ENCODE assay signal across 8 cellular contexts in the genomic region with DNA sequence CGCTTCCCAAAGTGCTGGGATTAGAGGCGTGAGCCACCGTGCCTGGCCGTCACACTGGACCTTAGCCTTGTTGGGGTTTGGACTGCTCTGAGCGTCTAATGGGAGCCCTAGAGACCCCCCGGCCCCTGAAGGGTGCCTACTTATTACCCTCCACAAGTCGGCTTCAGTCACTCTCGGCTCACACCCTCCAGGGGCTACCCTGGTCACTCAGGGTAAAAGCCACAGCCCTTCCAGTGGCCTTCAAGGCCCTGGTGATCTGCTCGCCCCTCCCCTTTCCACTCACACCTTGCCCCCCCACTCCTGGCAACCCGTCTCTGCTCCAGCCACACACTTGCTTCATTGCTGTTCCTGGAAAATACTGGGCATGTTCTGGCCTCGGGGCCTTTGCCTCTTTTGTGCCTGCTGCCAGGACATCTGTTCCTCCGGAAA. TPM values are rescaled to one million over a fixed set of nuclear protein-coding genes. Genes with fewer than 3 reads are reported as not detected.
DNase-seq lines count a peak whose midpoint lies in the region; ATAC-seq and TF ChIP-seq lines count a peak whose summit lies in the region.

No MANE protein-coding gene starts in this region.

- TF ChIP-seq CTCF in DND-41 (IDR thresholded peaks at IDR 0.05; ENCODE audit: borderline replicate concordance, extremely low read depth, low read length, poor library complexity, severe bottlenecking) (no peak), coronary artery (IDR thresholded peaks at IDR 0.05) (no peak)

- DNase-seq in DND-41: no peak
- peak; percentile 12 for DNase-seq in NCI-H2029 treated with DMSO at 0.1 percent for 48 hours (lab: John Stamatoyannopoulos, UW)
- DNase-seq in coronary artery (ENCODE audit: low spot score): no peak
- DNase-seq in naive thymus-derived CD4-positive, alpha-beta T cell: peak in 1 of 9 donors; percentile 44
- DNase-seq in inferior parietal cortex (ENCODE audit: extremely low spot score): no peak
- DNase-seq in stimulated activated CD4-positive, alpha-beta T cell treated with anti-CD3 and anti-CD28 coated beads, Interleukin-2, amount 100 ng/mL, for 24 hours: no peak
- no peak for DNase-seq in effector CD8-positive, alpha-beta T cell (lab: John Stamatoyannopoulos, UW)

- intact Hi-C loops in naive thymus-derived CD4-positive, alpha-beta T cell (cut with micrococcal nuclease): loop anchor here (2.0 to 5.0 kb wide), 3 partner anchors 14 to 321 kb away; a partner anchor contains a TSS

- H3K27ac ChIP-seq in DND-41 (ENCODE audit: low read length): peak overlapping the region; percentile 71
- peak overlapping the region; percentile 10 to 15 for H3K27ac ChIP-seq in coronary artery
- H3K27ac ChIP-seq in naive thymus-derived CD4-positive, alpha-beta T cell (ENCODE audit: low read depth, low read length): peak overlapping the region; percentile 98

- no peaks in the 10 kb centered on the region for H3K9me3 ChIP-seq in DND-41 (ENCODE audit: insufficient read depth, low read length, severe bottlenecking)
- no peaks in the 10 kb centered on the region for H3K9me3 ChIP-seq in naive thymus-derived CD4-positive, alpha-beta T cell (ENCODE audit: control insufficient read depth in 2 of 3, low read length in 3 of 3)

- H3K36me3 ChIP-seq in DND-41 (ENCODE audit: insufficient read depth, low read length): no peaks in the 10 kb centered on the region
- no peaks in the 10 kb centered on the region for H3K36me3 ChIP-seq in naive thymus-derived CD4-positive, alpha-beta T cell (ENCODE audit: control insufficient read depth in 2 of 3, insufficient read depth in 3 of 3, low read length in 3 of 3)

- H3K79me2 ChIP-seq in DND-41 (ENCODE audit: insufficient read depth, low read length): no peaks in the 10 kb centered on the region

- H3K36me3 Mint-ChIP-seq in naive thymus-derived CD4-positive, alpha-beta T cell: no peaks in the 10 kb centered on the region

- peak overlapping the region; percentile 73 for H2AFZ ChIP-seq in DND-41 (ENCODE audit: low read depth, low read length)

- peak overlapping the region in 1 of 2 experiments; percentile 67; a peak in 3 of 4 replicates for H3K4me3 ChIP-seq in DND-41 (ENCODE audit: low read depth in 1 of 2, low read length in 2 of 2)
- H3K4me3 ChIP-seq in coronary artery: peak overlapping the region; percentile 67
- peak overlapping the region; percentile 51 for H3K4me3 ChIP-seq in naive thymus-derived CD4-positive, alpha-beta T cell (ENCODE audit: low read length)

- CTCF ChIA-PET in naive thymus-derived CD4-positive, alpha-beta T cell (lab: Charles Lee): interaction anchor here (0.6 to 7.6 kb wide), 6 partner anchors 13 to 114 kb away, joined by 3 to 150 read pairs (median 5); a partner anchor contains a TSS

- peaks cover 20% of the 10 kb centered on the region for H3K4me1 ChIP-seq in DND-41 (ENCODE audit: insufficient read depth, low read length)
- H3K4me1 ChIP-seq in naive thymus-derived CD4-positive, alpha-beta T cell (ENCODE audit: control insufficient read depth in 2 of 2, insufficient read depth in 2 of 2, low read length in 2 of 2): peaks cover 8 to 20% of the 10 kb centered on the region in 2 donors

- POLR2A ChIA-PET in naive thymus-derived CD4-positive, alpha-beta T cell (lab: Charles Lee): interaction anchor here (0.7 to 8.3 kb wide), 16 partner anchors 9 to 1198 kb away, joined by 3 to 203 read pairs (median 11); a partner anchor contains a TSS

- H3K9ac ChIP-seq in DND-41 (ENCODE audit: low read depth, low read length): peak overlapping the region; percentile 49

- H3K27me3 ChIP-seq in DND-41 (ENCODE audit: insufficient read depth, low read length, poor library complexity): no peaks in the 10 kb centered on the region
- no peaks in the 10 kb centered on the region for H3K27me3 ChIP-seq in naive thymus-derived CD4-positive, alpha-beta T cell (ENCODE audit: control insufficient read depth in 2 of 2, insufficient read depth in 2 of 2, low read length in 2 of 2)

- peak overlapping the region; percentile 99 to 100 (median 100) for H3K27ac Mint-ChIP-seq in naive thymus-derived CD4-positive, alpha-beta T cell

- H4K20me1 ChIP-seq in DND-41 (ENCODE audit: insufficient read depth, low read length): no peaks in the 10 kb centered on the region

- peak overlapping the region; percentile 90 to 99 (median 96) for H3K4me3 Mint-ChIP-seq in naive thymus-derived CD4-positive, alpha-beta T cell

- ATAC-seq in DND-41 (ENCODE audit: insufficient read depth, low read depth): no peak
- ATAC-seq in naive thymus-derived CD4-positive, alpha-beta T cell: no peak
- no peak for ATAC-seq in HG02973 (IDR thresholded peaks at IDR 0.05; ENCODE audit: unreplicated experiment)

- H3K9me3 Mint-ChIP-seq in naive thymus-derived CD4-positive, alpha-beta T cell: peaks cover 0 to 4% (median 0%) of the 10 kb centered on the region in 11 donors

- peaks cover 21 to 38% (median 29%) of the 10 kb centered on the region in 7 donors for H3K4me1 Mint-ChIP-seq in naive thymus-derived CD4-positive, alpha-beta T cell

- peak overlapping the region; percentile 81 for H3K4me2 ChIP-seq in DND-41 (ENCODE audit: insufficient read depth, low read length)

- no peaks in the 10 kb centered on the region for H3K27me3 Mint-ChIP-seq in naive thymus-derived CD4-positive, alpha-beta T cell

RNA-seq across cellular contexts. Expression of a gene that starts 3.6 kb away (rescaled TPM):
- 10 to 100 TPM in 2 of 5 experiments, 1 to 10 TPM in 3; 2.3 to 19.2 (median 9.6) TPM for total RNA-seq in naive thymus-derived CD4-positive, alpha-beta T cell
- polyA plus RNA-seq in naive thymus-derived CD4-positive, alpha-beta T cell: 1 to 10 TPM; 2.3 to 8.7 TPM

RNA-seq across cellular contexts. Expression of a gene that starts 39.5 kb away (rescaled TPM):
- 10 to 100 TPM in 2 of 5 experiments, 1 to 10 TPM in 3; 7.3 to 14.3 (median 9.2) TPM for total RNA-seq in naive thymus-derived CD4-positive, alpha-beta T cell
- 1 to 10 TPM; 1.3 to 2.0 TPM for polyA plus RNA-seq in naive thymus-derived CD4-positive, alpha-beta T cell

RNA-seq across cellular contexts. Expression of a gene that starts 46.7 kb away (rescaled TPM):
- 10 to 100 TPM; 34.4 to 73.5 (median 50.6) TPM for total RNA-seq in naive thymus-derived CD4-positive, alpha-beta T cell
- 100 to 1,000 TPM; 180 to 256 TPM for polyA plus RNA-seq in naive thymus-derived CD4-positive, alpha-beta T cell

Comparison
In these comparisons a context has a peak if more than half of its experiments do, and no peak if none do; other contexts are left out.
1. H3K27ac ChIP-seq: peak in every context shown above with its lines; median percentile 98 in naive thymus-derived CD4-positive, alpha-beta T cell; 71 in DND-41; 12 in coronary artery.